In genomic region chr11:61482513-61482912, GRCh38 we compare ENCODE assay signal across 8 cellular contexts.
DNase-seq lines count a peak whose midpoint lies in the region; ATAC-seq and TF ChIP-seq lines count a peak whose summit lies in the region.

No MANE protein-coding gene starts in this region.

- H3K4me3 ChIP-seq in choroid plexus epithelial cell (ENCODE audit: low read depth, low read length) (no peak overlapping the region), retinal pigment epithelial cell (ENCODE audit: low read length) (no peak overlapping the region)

- POLR2A ChIA-PET in GM10248 (lab: Yijun Ruan, JAX): no interaction called here

- CTCF ChIA-PET in GM10248 (lab: Yijun Ruan, JAX): interaction anchor here (1.0 to 11.8 kb wide), 8 partner anchors 12 to 599 kb away, joined by 3 to 168 read pairs (median 6); partner anchors contain the start of gene LRRC10B

- TF ChIP-seq CTCF in GM10248 (IDR thresholded peaks at IDR 0.05; ENCODE audit: control extremely low read depth, extremely low read depth, low read depth, missing control alignments) (peak; percentile 61), choroid plexus epithelial cell (conservative IDR thresholded peaks at IDR 0.05; ENCODE audit: low read depth, low read length) (peak; percentile 70), retinal pigment epithelial cell (conservative IDR thresholded peaks at IDR 0.05; ENCODE audit: low read depth, low read length) (peak; percentile 73)

- ATAC-seq in HG02973 (IDR thresholded peaks at IDR 0.05; ENCODE audit: unreplicated experiment) (no peak), GM21825 (IDR thresholded peaks at IDR 0.05; ENCODE audit: unreplicated experiment) (no peak), HG03039 (IDR thresholded peaks at IDR 0.05; ENCODE audit: unreplicated experiment) (no peak)

- DNase-seq in GM10248 (ENCODE audit: extremely low spot score): peak; percentile 58
- peak; percentile 46 for DNase-seq in OCI-M1 (lab: John Stamatoyannopoulos, UW)
- DNase-seq in choroid plexus epithelial cell (ENCODE audit: low read depth): no peak
- no peak for DNase-seq in retinal pigment epithelial cell (ENCODE audit: low read depth)
- no peak for DNase-seq in HK-2 (ENCODE audit: unreplicated experiment)

Comparison
In these comparisons a context has a peak if more than half of its experiments do, and no peak if none do; other contexts are left out.
1. DNase-seq: peak in GM10248 (single experiment) and OCI-M1 (single experiment); none in choroid plexus epithelial cell (single experiment), retinal pigment epithelial cell (single experiment) and HK-2 (single experiment).
2. Peak in every context shown above with its lines, with median percentiles within 50 percentile points of each other: CTCF ChIP-seq.